In genomic region chr12:83690465-83690864, GRCh38 we compare ENCODE assay signal across 18 cellular contexts.
DNase-seq lines count a peak whose midpoint lies in the region; ATAC-seq, FAIRE-seq and TF ChIP-seq lines count a peak whose summit lies in the region.
"Had no signal": no experiment of that assay in that cellular context is flagged by ENCODE, and none has a peak within 500 bp of the region (broad histone marks: within the 10 kb centered on the region; RNA-seq: fewer than 3 reads in every experiment).

No MANE protein-coding gene starts in this region.

- no TSS peak for BruUV-seq in mammary epithelial cell (replicated peaks; lab: Mats Ljungman, UMichigan)

- H3K4me3 ChIP-seq in mammary epithelial cell (replicated peaks in 1 of 3; ENCODE audit: insufficient read depth in 1 of 3, low read depth in 2 of 3, low read length in 3 of 3) (no peak overlapping the region), epithelial cell of esophagus (ENCODE audit: low read length) (no peak overlapping the region), keratinocyte (ENCODE audit: control insufficient read depth in 2 of 3, extremely low read depth in 1 of 3, insufficient read depth in 2 of 3, low read depth in 1 of 3, low read length in 3 of 3) (no peak overlapping the region), upper lobe of right lung (no peak overlapping the region), thyroid gland (replicated peaks in 1 of 3) (no peak overlapping the region)
- H3K4me3 ChIP-seq: GM23248 had no signal

- no peak for TF ChIP-seq CTCF in mammary epithelial cell (conservative IDR thresholded peaks at IDR 0.05 in 1 of 2, IDR thresholded peaks at IDR 0.05 in 1 of 2; ENCODE audit: extremely low read depth in 1 of 2, insufficient read depth in 1 of 2, low read depth in 1 of 2, low read length in 2 of 2)
- TF ChIP-seq CTCF in epithelial cell of esophagus (IDR thresholded peaks at IDR 0.05; ENCODE audit: insufficient read depth, low read depth, low read length, missing control alignments): no peak
- no peak for TF ChIP-seq CTCF in keratinocyte (optimal IDR thresholded peaks at IDR 0.05 in 1 of 3, IDR thresholded peaks at IDR 0.05 in 1 of 3, conservative IDR thresholded peaks at IDR 0.05 in 1 of 3; ENCODE audit: extremely low read depth in 1 of 3, insufficient read depth in 2 of 3, low read length in 3 of 3)
- TF ChIP-seq CTCF in upper lobe of right lung (IDR thresholded peaks at IDR 0.05): no peak
- no peak for TF ChIP-seq CTCF in thyroid gland (IDR thresholded peaks at IDR 0.05)

- FAIRE-seq in keratinocyte (lab: Jason Lieb, UNC) (peak; percentile 90), H54 (lab: Jason Lieb, UNC) (no peak)
- FAIRE-seq: G401.6, GM12892, H1 had no signal

- ATAC-seq in upper lobe of right lung: peak; percentile 40
- ATAC-seq in HG03139 (IDR thresholded peaks at IDR 0.05; ENCODE audit: unreplicated experiment): no peak
- ATAC-seq: HCT116 had no signal

- intact Hi-C loops in mammary epithelial cell (cut with micrococcal nuclease) (no loop called here), upper lobe of right lung (cut with DNase I) (no loop called here), thyroid gland (cut with DNase I) (no loop called here)

- no peak for TF ChIP-seq POLR2A in thyroid gland (IDR thresholded peaks at IDR 0.05)
- no peak for TF ChIP-seq POLR2A in H54 (IDR thresholded peaks at IDR 0.05; ENCODE audit: low read depth, low read length)

- H2AFZ ChIP-seq in mammary epithelial cell (ENCODE audit: low read depth, low read length) (no peak overlapping the region), keratinocyte (ENCODE audit: control insufficient read depth, low read length) (no peak overlapping the region)
- H2AFZ ChIP-seq: GM23248 had no signal

- in situ Hi-C loops in mammary epithelial cell (cut with MboI; ENCODE audit: low sequenced_read_pairs in 2 of 2): no loop called here

- 29% methylated on average over 1 of the region's 1 CpG for WGBS in mammary epithelial cell (ENCODE audit: low coverage, missing lambda C conversion rate)
- 79 to 100% methylated on average over 1 of the region's 1 CpG for WGBS in thyroid gland, 2 donors

- H3K36me3 ChIP-seq in mammary epithelial cell (ENCODE audit: insufficient read depth, low read length) (no peaks in the 10 kb centered on the region), keratinocyte (ENCODE audit: control insufficient read depth in 2 of 2, extremely low read depth in 1 of 2, insufficient read depth in 2 of 2, low read length in 2 of 2) (no peaks in the 10 kb centered on the region), upper lobe of right lung (no peaks in the 10 kb centered on the region), thyroid gland (no peaks in the 10 kb centered on the region)

- DNase-seq in mammary epithelial cell (peak; percentile 30), epithelial cell of esophagus (ENCODE audit: low read depth) (peak; percentile 77), keratinocyte (ENCODE audit: low read depth, low spot score) (peak; percentile 5), upper lobe of right lung (no peak), thyroid gland (no peak), H54 (ENCODE audit: insufficient read length, low spot score) (no peak)
- DNase-seq: C1 segment of cervical spinal cord; Calu3; CD4-positive, alpha-beta memory T cell; COR-L47; DND-41; GM23248; H9 had no signal

- H3K27ac ChIP-seq in mammary epithelial cell (ENCODE audit: insufficient read depth, low read depth, low read length): no peak overlapping the region
- H3K27ac ChIP-seq in keratinocyte (ENCODE audit: control insufficient read depth, insufficient read depth, low read length): no peak overlapping the region
- H3K27ac ChIP-seq in upper lobe of right lung: no peak overlapping the region
- H3K27ac ChIP-seq in thyroid gland: no peak overlapping the region
- H3K27ac ChIP-seq: GM23248 had no signal

- H3K79me2 ChIP-seq in mammary epithelial cell (ENCODE audit: insufficient read depth, low read length) (no peaks in the 10 kb centered on the region), keratinocyte (ENCODE audit: control insufficient read depth, insufficient read depth, low read length) (no peaks in the 10 kb centered on the region)

- H3K9me3 ChIP-seq in mammary epithelial cell (replicated peaks; ENCODE audit: insufficient read depth, low read length): no peaks in the 10 kb centered on the region
- H3K9me3 ChIP-seq in keratinocyte (ENCODE audit: control insufficient read depth, low read depth, low read length): no peaks in the 10 kb centered on the region
- H3K9me3 ChIP-seq in upper lobe of right lung: no peaks in the 10 kb centered on the region
- H3K9me3 ChIP-seq in thyroid gland: no peaks in the 10 kb centered on the region

- dilution Hi-C loops in mammary epithelial cell (cut with HindIII; ENCODE audit: low sequenced_read_pairs) (no loop called here), keratinocyte (cut with MboI; ENCODE audit: extremely low pct_ligation_motif_present, low sequenced_read_pairs) (no loop called here)

- CTCF ChIA-PET in mammary epithelial cell (lab: Charles Lee; ENCODE audit: low non-redundant PET): no interaction called here

- no peaks in the 10 kb centered on the region for H3K4me1 ChIP-seq in mammary epithelial cell (ENCODE audit: insufficient read depth, low read length)
- H3K4me1 ChIP-seq in keratinocyte (ENCODE audit: control insufficient read depth, extremely low read depth, insufficient read depth, low read length): peaks cover 4% of the 10 kb centered on the region
- no peaks in the 10 kb centered on the region for H3K4me1 ChIP-seq in upper lobe of right lung
- H3K4me1 ChIP-seq in thyroid gland: no peaks in the 10 kb centered on the region

- H3K9ac ChIP-seq in mammary epithelial cell (ENCODE audit: insufficient read depth, low read length) (no peak overlapping the region), keratinocyte (ENCODE audit: control insufficient read depth, extremely low read depth, insufficient read depth, low read length) (no peak overlapping the region)
- H3K9ac ChIP-seq: GM23248 had no signal

- H3K4me2 ChIP-seq in mammary epithelial cell (ENCODE audit: insufficient read depth, low read depth, low read length) (no peak overlapping the region), keratinocyte (ENCODE audit: control insufficient read depth, extremely low read depth, insufficient read depth, low read depth, low read length) (no peak overlapping the region)

- H4K20me1 ChIP-seq in mammary epithelial cell (ENCODE audit: insufficient read depth, low read length): no peaks in the 10 kb centered on the region
- H4K20me1 ChIP-seq in keratinocyte (ENCODE audit: control insufficient read depth, extremely low read depth, insufficient read depth, low read length): no peaks in the 10 kb centered on the region

- H3K27me3 ChIP-seq in mammary epithelial cell (ENCODE audit: insufficient read depth, low read length): no peaks in the 10 kb centered on the region
- H3K27me3 ChIP-seq in keratinocyte (ENCODE audit: control insufficient read depth, extremely low read depth, insufficient read depth, low read length): no peaks in the 10 kb centered on the region
- H3K27me3 ChIP-seq in upper lobe of right lung: no peaks in the 10 kb centered on the region
- no peaks in the 10 kb centered on the region for H3K27me3 ChIP-seq in thyroid gland

- H3K9me1 ChIP-seq in keratinocyte (ENCODE audit: control insufficient read depth, extremely low read depth, insufficient read depth, low read length): no peaks in the 10 kb centered on the region

Comparison
In these comparisons a context has a peak if more than half of its experiments do, and no peak if none do; other contexts are left out.
1. DNase-seq: peak in mammary epithelial cell (single experiment), epithelial cell of esophagus (single experiment) and keratinocyte (single experiment); none in upper lobe of right lung (single experiment), thyroid gland (0 of 2) and H54 (single experiment).